1 cellular context compared by ENCODE assay signal in the genomic region with DNA sequence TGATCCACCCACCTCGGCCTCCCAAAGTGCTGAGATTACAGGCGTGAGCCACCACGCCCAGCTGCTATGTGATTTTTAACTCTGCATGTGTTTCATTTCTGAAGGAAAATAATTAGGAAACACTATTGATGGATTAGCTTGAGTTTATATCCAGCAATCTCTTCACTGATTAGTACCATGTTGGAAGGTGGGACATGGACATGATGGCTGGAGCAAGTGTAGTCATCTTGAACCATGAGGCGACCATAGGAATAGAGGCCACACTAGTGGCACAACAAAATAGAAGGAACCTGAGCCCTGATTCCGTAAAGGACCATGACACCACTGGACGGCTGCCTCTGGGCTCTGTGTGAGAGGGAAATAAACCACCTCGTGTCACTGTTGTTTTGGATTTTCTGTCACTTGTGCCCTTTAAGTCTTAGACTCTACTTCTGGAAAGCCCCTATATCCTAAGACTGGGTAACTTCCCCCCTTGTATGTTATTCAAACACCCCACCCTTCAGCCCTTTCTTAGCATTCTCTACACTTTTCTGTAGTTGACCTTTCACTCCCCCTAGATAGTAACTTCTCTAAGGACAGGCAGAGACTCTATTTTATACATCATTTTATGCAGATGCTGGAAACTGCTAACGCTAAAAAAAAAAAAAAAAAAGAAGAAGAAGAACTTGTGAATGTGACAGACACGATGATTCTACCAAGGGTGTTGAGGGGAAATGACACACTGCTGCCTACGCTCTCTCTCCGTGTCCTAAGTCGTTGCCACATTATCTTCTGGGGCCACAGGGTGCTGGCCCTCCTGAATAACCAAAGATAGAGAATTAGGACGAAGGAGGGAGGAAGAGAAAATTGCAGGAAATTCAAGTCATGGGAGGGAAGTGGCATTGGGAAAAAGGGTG.
TF ChIP-seq lines count a peak whose summit lies in the region.

No MANE protein-coding gene starts in this region.

TF ChIP-seq in liver, 16 proteins besides CTCF, POLR2A, EP300 and RAD21 (continued from another document):
- TF ChIP-seq, protein P1, sequence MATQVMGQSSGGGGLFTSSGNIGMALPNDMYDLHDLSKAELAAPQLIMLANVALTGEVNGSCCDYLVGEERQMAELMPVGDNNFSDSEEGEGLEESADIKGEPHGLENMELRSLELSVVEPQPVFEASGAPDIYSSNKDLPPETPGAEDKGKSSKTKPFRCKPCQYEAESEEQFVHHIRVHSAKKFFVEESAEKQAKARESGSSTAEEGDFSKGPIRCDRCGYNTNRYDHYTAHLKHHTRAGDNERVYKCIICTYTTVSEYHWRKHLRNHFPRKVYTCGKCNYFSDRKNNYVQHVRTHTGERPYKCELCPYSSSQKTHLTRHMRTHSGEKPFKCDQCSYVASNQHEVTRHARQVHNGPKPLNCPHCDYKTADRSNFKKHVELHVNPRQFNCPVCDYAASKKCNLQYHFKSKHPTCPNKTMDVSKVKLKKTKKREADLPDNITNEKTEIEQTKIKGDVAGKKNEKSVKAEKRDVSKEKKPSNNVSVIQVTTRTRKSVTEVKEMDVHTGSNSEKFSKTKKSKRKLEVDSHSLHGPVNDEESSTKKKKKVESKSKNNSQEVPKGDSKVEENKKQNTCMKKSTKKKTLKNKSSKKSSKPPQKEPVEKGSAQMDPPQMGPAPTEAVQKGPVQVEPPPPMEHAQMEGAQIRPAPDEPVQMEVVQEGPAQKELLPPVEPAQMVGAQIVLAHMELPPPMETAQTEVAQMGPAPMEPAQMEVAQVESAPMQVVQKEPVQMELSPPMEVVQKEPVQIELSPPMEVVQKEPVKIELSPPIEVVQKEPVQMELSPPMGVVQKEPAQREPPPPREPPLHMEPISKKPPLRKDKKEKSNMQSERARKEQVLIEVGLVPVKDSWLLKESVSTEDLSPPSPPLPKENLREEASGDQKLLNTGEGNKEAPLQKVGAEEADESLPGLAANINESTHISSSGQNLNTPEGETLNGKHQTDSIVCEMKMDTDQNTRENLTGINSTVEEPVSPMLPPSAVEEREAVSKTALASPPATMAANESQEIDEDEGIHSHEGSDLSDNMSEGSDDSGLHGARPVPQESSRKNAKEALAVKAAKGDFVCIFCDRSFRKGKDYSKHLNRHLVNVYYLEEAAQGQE (IDR thresholded peaks at IDR 0.05), result no peak
- TF ChIP-seq HNF4A (conservative IDR thresholded peaks at IDR 0.05), result no peak
- TF ChIP-seq NR2F2 (IDR thresholded peaks at IDR 0.05), result no peak
